In the genomic region with DNA sequence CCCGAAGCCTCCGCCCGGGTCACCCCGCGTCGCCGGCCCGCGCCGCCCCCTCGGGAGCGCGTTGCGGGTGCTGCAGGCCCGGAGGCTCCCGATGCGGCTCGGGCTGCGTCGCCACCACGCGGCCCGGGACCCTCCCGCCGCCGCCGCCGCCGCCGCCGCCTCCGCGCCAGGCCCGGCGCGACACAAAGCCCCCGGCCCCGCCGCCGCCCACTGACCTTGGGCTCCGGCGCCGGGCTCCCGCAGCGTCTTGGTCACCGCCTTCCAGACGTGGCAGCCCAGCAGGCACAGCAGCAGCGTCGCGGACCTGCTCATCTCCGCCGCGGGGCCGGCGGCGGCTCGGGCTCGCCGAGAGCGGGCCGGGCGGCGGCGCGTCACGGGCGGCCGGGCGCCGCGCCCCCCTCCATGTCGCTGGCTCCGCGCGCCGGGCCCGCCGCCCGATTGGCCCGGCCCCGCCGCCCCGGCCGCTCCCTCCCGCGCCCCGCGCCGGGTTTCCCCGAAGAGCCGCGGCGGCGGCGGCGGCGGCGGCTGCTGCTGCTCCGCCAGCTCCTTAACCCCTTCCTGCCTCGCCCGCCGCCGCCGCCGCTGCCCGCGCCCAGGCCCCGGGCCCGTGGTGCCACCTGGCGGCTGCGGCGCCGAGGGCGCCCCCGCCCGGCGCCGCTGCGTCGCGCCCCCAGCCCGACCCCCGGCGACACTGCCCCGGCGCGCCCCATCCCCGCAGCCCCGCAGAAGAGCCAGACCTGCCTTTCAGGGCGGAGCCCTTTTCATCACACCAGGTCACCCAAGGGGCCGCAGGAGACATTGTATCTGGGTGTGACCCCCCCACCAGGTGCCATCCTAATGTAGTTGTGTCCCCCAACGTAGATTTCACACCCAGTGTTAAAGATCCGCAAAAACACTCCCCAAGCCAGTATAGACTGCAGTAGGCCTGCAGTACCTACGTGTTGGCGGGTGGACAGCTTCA, we compare ENCODE assay signal across 8 cellular contexts. TPM values are rescaled to one million over a fixed set of nuclear protein-coding genes. Genes with fewer than 3 reads are reported as not detected.
A peak's percentile ranks its signal among the peaks of the same experiment; 100 is the strongest.
DNase-seq lines count a peak whose midpoint lies in the region; ATAC-seq lines count a peak whose summit lies in the region.

A gene (minus strand): TSS at position 549 of the 961 bp plus-strand sequence. CDS start 237 bp downstream, at position 312.

- peak; percentile 47 for ATAC-seq in GM21619 (IDR thresholded peaks at IDR 0.05; ENCODE audit: unreplicated experiment)
- ATAC-seq in effector memory CD8-positive, alpha-beta T cell (replicated peaks), result peak; percentile 85

- H4K8ac ChIP-seq in mesendoderm (ENCODE audit: low read depth, low read length), result peak within 1 kb of the TSS; percentile 89

- peaks cover 5% of the 10 kb centered on the region for H3K4me1 ChIP-seq in CD8-positive, alpha-beta memory T cell (ENCODE audit: insufficient read depth, low read length)
- H3K4me1 ChIP-seq in mesendoderm (ENCODE audit: control insufficient read depth, low read depth, low read length), result peaks cover 10% of the 10 kb centered on the region

- peak within 1 kb of the TSS; percentile 73 to 85 (median 76) for H3K4me3 Mint-ChIP-seq in CD8-positive, alpha-beta memory T cell
- peak within 1 kb of the TSS; percentile 74 to 79 for H3K4me3 Mint-ChIP-seq in effector memory CD8-positive, alpha-beta T cell

- H3K4me1 Mint-ChIP-seq in CD8-positive, alpha-beta memory T cell, result peaks cover 7 to 19% (median 16%) of the 10 kb centered on the region in 3 donors
- H3K4me1 Mint-ChIP-seq in effector memory CD8-positive, alpha-beta T cell (ENCODE audit: low read depth in 2 of 2), result peaks cover 0 to 6% of the 10 kb centered on the region in 2 donors

- peak within 1 kb of the TSS; percentile 35 for H3K4me2 ChIP-seq in mesendoderm (ENCODE audit: low read length)

- H3K79me1 ChIP-seq in mesendoderm (ENCODE audit: low read length), result peaks cover 12% of the 10 kb centered on the region

- H3K36me3 Mint-ChIP-seq in CD8-positive, alpha-beta memory T cell, result no peaks in the 10 kb centered on the region
- H3K36me3 Mint-ChIP-seq in effector memory CD8-positive, alpha-beta T cell (ENCODE audit: insufficient read depth), result no peaks in the 10 kb centered on the region

- peak within 1 kb of the TSS; percentile 58 for H2BK5ac ChIP-seq in mesendoderm (ENCODE audit: low read length)

- POLR2A ChIA-PET in CD8-positive, alpha-beta memory T cell (lab: Charles Lee), result no interaction called here

- H2BK120ac ChIP-seq in mesendoderm (ENCODE audit: low read depth, low read length), result peak within 1 kb of the TSS; percentile 99

- peak within 1 kb of the TSS; percentile 88 for H3K56ac ChIP-seq in mesendoderm (ENCODE audit: low read length)

- CTCF ChIA-PET in CD8-positive, alpha-beta memory T cell (lab: Charles Lee), result interaction anchor here (1.0 kb wide), 1 partner anchor 203 kb away, joined by 3 read pairs; no protein-coding TSS in a partner anchor

- no peak within 1 kb of the TSS for H2AK5ac ChIP-seq in mesendoderm (ENCODE audit: low read length)

- DNase-seq in CD8-positive, alpha-beta memory T cell, result peak; percentile 21 to 69 (median 46)
- DNase-seq in NCI-H1092 treated with DMSO at 0.1 percent for 48 hours (lab: John Stamatoyannopoulos, UW), result peak; percentile 31
- peak; percentile 11 for DNase-seq in activated CD8-positive, alpha-beta memory T cell treated with anti-CD3 and anti-CD28 coated beads, Interleukin-2, amount 50 U/mL, for 1 hour (ENCODE audit: extremely low read depth)
- peak; percentile 21 to 37 (median 31) for DNase-seq in effector memory CD8-positive, alpha-beta T cell
- DNase-seq in mesendoderm, result peak; percentile 82
- peak; percentile 21 for DNase-seq in stimulated activated CD8-positive, alpha-beta memory T cell treated with anti-CD3 and anti-CD28 coated beads, Interleukin-12 subunit alpha, Interleukin-12 subunit beta, amount 100 ng/mL, for 4 hours (ENCODE audit: low read depth)
- DNase-seq in SHP77 treated with DMSO at 0.1 percent for 48 hours (lab: John Stamatoyannopoulos, UW), result no peak

- peak within 1 kb of the TSS; percentile 100 for H3K18ac ChIP-seq in mesendoderm (ENCODE audit: low read length)

- H3K23ac ChIP-seq in mesendoderm (ENCODE audit: low read length), result peak within 1 kb of the TSS; percentile 57

- H3K27me3 Mint-ChIP-seq in CD8-positive, alpha-beta memory T cell, result peaks cover 27 to 43% of the 10 kb centered on the region in 2 donors
- peaks cover 50 to 61% of the 10 kb centered on the region in 2 donors for H3K27me3 Mint-ChIP-seq in effector memory CD8-positive, alpha-beta T cell

- peaks cover 29% of the 10 kb centered on the region for H3K79me2 ChIP-seq in mesendoderm (ENCODE audit: control insufficient read depth, insufficient read depth, low read length)

- H3K27ac Mint-ChIP-seq in CD8-positive, alpha-beta memory T cell, result peak within 1 kb of the TSS in 2 of 8 donors; percentile 24 to 88
- peak within 1 kb of the TSS; percentile 29 to 31 for H3K27ac Mint-ChIP-seq in effector memory CD8-positive, alpha-beta T cell

- H3K9me3 Mint-ChIP-seq in CD8-positive, alpha-beta memory T cell, result no peaks in the 10 kb centered on the region
- no peaks in the 10 kb centered on the region for H3K9me3 Mint-ChIP-seq in effector memory CD8-positive, alpha-beta T cell

- H3K27ac ChIP-seq in CD8-positive, alpha-beta memory T cell (ENCODE audit: low read depth, low read length), result peak within 1 kb of the TSS; percentile 47
- H3K27ac ChIP-seq in mesendoderm (ENCODE audit: low read depth, low read length), result peak within 1 kb of the TSS; percentile 90

- H3K27me3 ChIP-seq in CD8-positive, alpha-beta memory T cell (ENCODE audit: insufficient read depth, low read length, poor library complexity, severe bottlenecking), result peaks cover 10% of the 10 kb centered on the region
- H3K27me3 ChIP-seq in mesendoderm (ENCODE audit: insufficient read depth, low read length, poor library complexity), result no peaks in the 10 kb centered on the region

- WGBS in mesendoderm (ENCODE audit: extremely low coverage, insufficient coverage, low lambda C conversion rate), result no CpG with 5 or more reads among the region's 135 CpGs

- no peak within 1 kb of the TSS for H4K5ac ChIP-seq in mesendoderm (ENCODE audit: low read length)

- peak within 1 kb of the TSS; percentile 67 for H3K9ac ChIP-seq in mesendoderm (ENCODE audit: low read length)

- H3K4me3 ChIP-seq in CD8-positive, alpha-beta memory T cell (ENCODE audit: low read length), result peak within 1 kb of the TSS; percentile 30
- peak within 1 kb of the TSS; percentile 60 for H3K4me3 ChIP-seq in mesendoderm (ENCODE audit: low read length)

- H2BK15ac ChIP-seq in mesendoderm (replicated peaks; ENCODE audit: low read depth), result peak within 1 kb of the TSS; percentile 43

- no peaks in the 10 kb centered on the region for H3K36me3 ChIP-seq in CD8-positive, alpha-beta memory T cell (ENCODE audit: insufficient read depth, low read length)
- H3K36me3 ChIP-seq in mesendoderm (ENCODE audit: control insufficient read depth, insufficient read depth, low read length), result no peaks in the 10 kb centered on the region

- no peaks in the 10 kb centered on the region for H3K9me3 ChIP-seq in CD8-positive, alpha-beta memory T cell (ENCODE audit: low read length)

- peak within 1 kb of the TSS; percentile 92 for H3K4ac ChIP-seq in mesendoderm (ENCODE audit: low read depth, low read length)

RNA-seq across cellular contexts. Expression of the gene that starts here (rescaled TPM):
- total RNA-seq in CD8-positive, alpha-beta memory T cell, result 1 to 10 TPM; 4.2 to 4.9 TPM
- polyA plus RNA-seq in CD8-positive, alpha-beta memory T cell, result 9.7 TPM
- 47.8 TPM for polyA plus RNA-seq in mesendoderm (2013, experiment 1 of 2)
- 49.6 TPM for polyA plus RNA-seq in mesendoderm (2013, experiment 2 of 2)
